Comparison of ENCODE assay signal across 19 cellular contexts in the genomic region with DNA sequence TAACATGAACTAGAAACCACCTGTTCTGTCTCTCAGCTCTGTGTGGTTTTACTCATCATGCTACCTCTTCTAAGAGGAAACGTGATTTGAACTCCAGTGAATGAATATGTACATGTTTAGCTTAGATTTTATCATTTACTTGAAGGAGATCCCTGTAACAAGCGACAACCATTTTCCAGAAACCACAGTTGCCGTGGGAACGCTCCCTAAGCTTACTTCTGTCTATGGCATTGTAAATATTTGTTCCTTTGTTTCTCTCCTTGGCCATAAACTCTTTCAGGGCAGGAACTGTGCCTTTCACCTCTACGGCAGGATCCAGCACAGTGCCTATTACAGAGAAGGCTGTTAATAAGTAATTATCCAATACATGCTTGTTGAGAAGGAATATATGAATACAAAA. TPM values are rescaled to one million over a fixed set of nuclear protein-coding genes. Genes with fewer than 3 reads are reported as not detected.
DNase-seq lines count a peak whose midpoint lies in the region; ATAC-seq, FAIRE-seq and TF ChIP-seq lines count a peak whose summit lies in the region.
"Had no signal": no experiment of that assay in that cellular context is flagged by ENCODE, and none has a peak within 500 bp of the region (broad histone marks: within the 10 kb centered on the region; RNA-seq: fewer than 3 reads in every experiment).

No MANE protein-coding gene starts in this region.

- ATAC-seq in left colon (peak; percentile 73), lower lobe of right lung (no peak), GM21381 (IDR thresholded peaks at IDR 0.05; ENCODE audit: unreplicated experiment) (no peak)
- no peak for ATAC-seq in stimulated activated effector memory CD8-positive, alpha-beta T cell treated with anti-CD3 and anti-CD28 coated beads, Interleukin-12 subunit alpha, Interleukin-12 subunit beta, amount 100 ng/mL, for 72 hours
- ATAC-seq: GM23338; stimulated activated memory B cell treated with anti-CD40 and anti-IgM and Interleukin-4, amounts not matched to agents 10 μg/mL and 1 μg/mL and 100 μg/mL, for 72 hours had no signal

- H3K4me1 ChIP-seq in lower lobe of right lung = no peaks in the 10 kb centered on the region
- H3K4me1 ChIP-seq: BLaER1 had no signal

- no peak overlapping the region for H3K27ac ChIP-seq in lower lobe of right lung
- H3K27ac ChIP-seq: BLaER1, coronary artery, SK-N-MC had no signal

- no peak overlapping the region for H3K4me3 ChIP-seq in lower lobe of right lung
- H3K4me3 ChIP-seq: BLaER1, coronary artery, GM23338, MG63, SK-N-MC had no signal

- no peak overlapping the region for H3K27ac Mint-ChIP-seq in stimulated activated effector memory CD8-positive, alpha-beta T cell treated with anti-CD3 and anti-CD28 coated beads, Interleukin-12 subunit alpha, Interleukin-12 subunit beta, amount 100 ng/mL, for 72 hours
- H3K27ac Mint-ChIP-seq: activated naive CD8-positive, alpha-beta T cell treated with anti-CD3 and anti-CD28 coated beads for 36 hours; GM23338; mesothelial cell of epicardium; stimulated activated memory B cell treated with anti-CD40 and anti-IgM and Interleukin-4, amounts not matched to agents 10 μg/mL and 1 μg/mL and 100 μg/mL, for 72 hours had no signal

- no peak overlapping the region for H3K4me3 Mint-ChIP-seq in stimulated activated effector memory CD8-positive, alpha-beta T cell treated with anti-CD3 and anti-CD28 coated beads, Interleukin-12 subunit alpha, Interleukin-12 subunit beta, amount 100 ng/mL, for 72 hours
- H3K4me3 Mint-ChIP-seq: activated naive CD8-positive, alpha-beta T cell treated with anti-CD3 and anti-CD28 coated beads for 36 hours; brain; GM23338; mesothelial cell of epicardium; stimulated activated memory B cell treated with anti-CD40 and anti-IgM and Interleukin-4, amounts not matched to agents 10 μg/mL and 1 μg/mL and 100 μg/mL, for 72 hours had no signal

- no peaks in the 10 kb centered on the region for H3K9me3 Mint-ChIP-seq in stimulated activated effector memory CD8-positive, alpha-beta T cell treated with anti-CD3 and anti-CD28 coated beads, Interleukin-12 subunit alpha, Interleukin-12 subunit beta, amount 100 ng/mL, for 72 hours
- H3K9me3 Mint-ChIP-seq: activated naive CD8-positive, alpha-beta T cell treated with anti-CD3 and anti-CD28 coated beads for 36 hours; brain; GM23338; mesothelial cell of epicardium; stimulated activated memory B cell treated with anti-CD40 and anti-IgM and Interleukin-4, amounts not matched to agents 10 μg/mL and 1 μg/mL and 100 μg/mL, for 72 hours had no signal

- no peaks in the 10 kb centered on the region for H3K9me3 ChIP-seq in lower lobe of right lung
- H3K9me3 ChIP-seq: BLaER1, MG63 had no signal

- H3K36me3 Mint-ChIP-seq in stimulated activated effector memory CD8-positive, alpha-beta T cell treated with anti-CD3 and anti-CD28 coated beads, Interleukin-12 subunit alpha, Interleukin-12 subunit beta, amount 100 ng/mL, for 72 hours = no peaks in the 10 kb centered on the region
- H3K36me3 Mint-ChIP-seq: brain, mesothelial cell of epicardium had no signal

- no peaks in the 10 kb centered on the region for H3K27me3 ChIP-seq in lower lobe of right lung (ENCODE audit: low read depth)
- H3K27me3 ChIP-seq: BLaER1, MG63 had no signal

- FAIRE-seq in D721Med (lab: Jason Lieb, UNC) = peak; percentile 44
- FAIRE-seq: keratinocyte had no signal

- H3K36me3 ChIP-seq in lower lobe of right lung = no peaks in the 10 kb centered on the region
- H3K36me3 ChIP-seq: MG63 had no signal

- DNase-seq in D721Med (ENCODE audit: insufficient read length, low spot score) (no peak), DMS79 (lab: John Stamatoyannopoulos, UW) (peak; percentile 32), NCI-H748 (lab: John Stamatoyannopoulos, UW; ENCODE audit: unreplicated experiment) (peak; percentile 87), left colon (peak in 1 of 2 donors; percentile 17), lower lobe of right lung (no peak)
- DNase-seq in stimulated activated effector memory CD8-positive, alpha-beta T cell treated with anti-CD3 and anti-CD28 coated beads, Interleukin-12 subunit alpha, Interleukin-12 subunit beta, amount 100 ng/mL, for 72 hours (ENCODE audit: low spot score in 2 of 2) = no peak
- DNase-seq: activated naive CD8-positive, alpha-beta T cell treated with anti-CD3 and anti-CD28 coated beads for 36 hours; MG63; NCI-H2171; T1000 had no signal

- no peaks in the 10 kb centered on the region for H3K4me1 Mint-ChIP-seq in stimulated activated effector memory CD8-positive, alpha-beta T cell treated with anti-CD3 and anti-CD28 coated beads, Interleukin-12 subunit alpha, Interleukin-12 subunit beta, amount 100 ng/mL, for 72 hours
- H3K4me1 Mint-ChIP-seq: activated naive CD8-positive, alpha-beta T cell treated with anti-CD3 and anti-CD28 coated beads for 36 hours; GM23338; stimulated activated memory B cell treated with anti-CD40 and anti-IgM and Interleukin-4, amounts not matched to agents 10 μg/mL and 1 μg/mL and 100 μg/mL, for 72 hours had no signal

- no peak for TF ChIP-seq CTCF in D721Med (IDR thresholded peaks at IDR 0.05; ENCODE audit: insufficient read depth, missing control alignments)
- no peak for TF ChIP-seq CTCF in lower lobe of right lung (IDR thresholded peaks at IDR 0.05)

- intact Hi-C loops in left colon (cut with DNase I, micrococcal nuclease) (no loop called here), lower lobe of right lung (cut with DNase I) (no loop called here)

RNA-seq across cellular contexts. Expression of a gene that starts 17.1 kb away (rescaled TPM):
- total RNA-seq in left colon = 10 to 100 TPM; 13.9 to 14.6 TPM
- 0.18 TPM for total RNA-seq in lower lobe of right lung

RNA-seq across cellular contexts. Expression of a gene that starts 42.8 kb away (rescaled TPM):
- 10 to 100 TPM; 10.3 to 10.6 TPM for total RNA-seq in left colon
- total RNA-seq in lower lobe of right lung = 9.5 TPM

RNA-seq across cellular contexts. Expression of a gene that starts 50.3 kb away (rescaled TPM):
- total RNA-seq in left colon (10 to 100 TPM; 28.6 to 30.6 TPM), lower lobe of right lung (28.4 TPM)

Comparison
In these comparisons a context has a peak if more than half of its experiments do, and no peak if none do; other contexts are left out.
1. DNase-seq: peak in DMS79 (single experiment) and NCI-H748 (single experiment); none in D721Med (single experiment), stimulated activated effector memory CD8-positive, alpha-beta T cell treated with anti-CD3 and anti-CD28 coated beads, Interleukin-12 subunit alpha, Interleukin-12 subunit beta, amount 100 ng/mL, for 72 hours (0 of 2) and lower lobe of right lung (single experiment).
2. RNA of a gene that starts 17.1 kb away (total RNA-seq): 13.9 to 14.6 TPM in left colon; 0.18 TPM in lower lobe of right lung (single experiment); every median in the first group is over 10 times any median in the second.